In genomic region chr13:41017153-41017552, GRCh38 we compare ENCODE assay signal across 1 cellular context.
TF ChIP-seq lines count a peak whose summit lies in the region.

No MANE protein-coding gene starts in this region.

TF ChIP-seq in GM12878, 131 proteins besides CTCF, POLR2A, EP300 and RAD21:
- TF ChIP-seq E2F4 (IDR thresholded peaks at IDR 0.05; ENCODE audit: low read depth, low read length) (no peak), JUNB (IDR thresholded peaks at IDR 0.05) (0 out of 2 replicates have a peak, but pooled peaks have one; percentile 2), KDM1A (IDR thresholded peaks at IDR 0.05; ENCODE audit: borderline replicate concordance) (no peak), ZNF687 (IDR thresholded peaks at IDR 0.05) (0 out of 2 replicates have a peak, but pooled peaks have one; percentile 24), IKZF1 (conservative IDR thresholded peaks at IDR 0.05) (no peak), KLF5 (IDR thresholded peaks at IDR 0.05; ENCODE audit: partially characterized antibody) (no peak), POLR2AphosphoS2 (IDR thresholded peaks at IDR 0.05; ENCODE audit: low read depth, low read length) (0 out of 2 replicates have a peak, but pooled peaks have one; percentile 46), E2F8 (IDR thresholded peaks at IDR 0.05; ENCODE audit: low read depth, partially characterized antibody) (no peak), RELA (IDR thresholded peaks at IDR 0.05; ENCODE audit: borderline replicate concordance, partially characterized antibody) (no peak), CHD1 (IDR thresholded peaks at IDR 0.05; ENCODE audit: low read depth, low read length) (0 out of 2 replicates have a peak, but pooled peaks have one; percentile 65), YY1 (IDR thresholded peaks at IDR 0.05; ENCODE audit: low read depth, low read length) (peak; percentile 54; the same call in 1 of the 2 replicates), NR2F1 (conservative IDR thresholded peaks at IDR 0.05) (peak; percentile 55; the same call in 1 of the 2 replicates), SREBF2 (IDR thresholded peaks at IDR 0.05; ENCODE audit: low read length) (no peak), ASH2L (IDR thresholded peaks at IDR 0.05; ENCODE audit: borderline replicate concordance, low read depth) (no peak), REST (IDR thresholded peaks at IDR 0.05; ENCODE audit: low read depth, low read length) (no peak), MLLT1 (IDR thresholded peaks at IDR 0.05) (peak; percentile 45; the same call in 1 of the 2 replicates), ATF7 (IDR thresholded peaks at IDR 0.05; ENCODE audit: low read depth) (peak; percentile 19; the same call in 1 of the 2 replicates), NKRF (conservative IDR thresholded peaks at IDR 0.05) (no peak), POLR2AphosphoS5 (IDR thresholded peaks at IDR 0.05; ENCODE audit: low read length) (peak; percentile 57)
